ENCODE assay signal across 8 cellular contexts in the genomic region with DNA sequence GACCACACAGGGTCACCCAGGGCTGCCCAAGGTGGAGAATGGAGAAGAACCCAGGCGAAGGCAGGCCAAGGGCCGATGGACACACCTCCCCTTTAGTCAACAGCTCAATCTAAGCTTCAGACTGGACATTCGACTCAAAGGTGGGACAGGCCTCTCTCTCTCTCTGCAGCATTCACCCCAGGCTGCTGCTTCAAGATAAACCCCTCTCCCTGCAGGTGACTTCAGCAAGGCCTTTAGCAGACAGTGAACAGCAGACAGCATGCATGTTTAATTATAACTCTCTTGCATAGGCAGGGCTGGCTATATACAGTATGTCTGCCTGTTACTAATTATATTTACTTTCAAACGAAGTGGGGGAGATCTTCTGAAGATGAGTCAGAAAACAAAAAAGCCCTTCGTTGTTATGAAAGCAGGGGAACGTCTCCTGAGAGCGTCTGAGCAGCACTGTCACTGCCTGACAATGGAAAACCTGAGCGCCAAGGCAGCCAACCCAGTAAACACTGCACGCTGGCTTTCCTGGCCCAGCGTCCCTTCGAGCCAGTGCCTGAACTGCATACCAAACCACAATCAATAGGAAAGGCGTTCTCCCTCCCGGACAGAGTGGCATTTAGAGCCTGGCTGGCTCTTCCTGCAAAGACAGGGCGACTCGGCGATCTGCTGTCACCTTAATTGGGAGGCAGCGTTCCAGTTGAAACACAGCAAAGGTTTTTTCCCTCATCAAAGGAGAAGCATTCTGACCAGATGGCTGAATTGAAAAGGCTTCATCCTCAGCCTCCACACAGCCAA. TPM values are rescaled to one million over a fixed set of nuclear protein-coding genes. Genes with fewer than 3 reads are reported as not detected.
A peak's percentile ranks its signal among the peaks of the same experiment; 100 is the strongest.
DNase-seq lines count a peak whose midpoint lies in the region; ATAC-seq, FAIRE-seq and TF ChIP-seq lines count a peak whose summit lies in the region.

No MANE protein-coding gene starts in this region.

- H3K27ac ChIP-seq in CD8-positive, alpha-beta T cell (ENCODE audit: low read depth, low read length): no peak overlapping the region
- H3K27ac ChIP-seq in ascending aorta (peak overlapping the region; percentile 94 to 98), kidney (ENCODE audit: low read depth in 2 of 2, low read length in 2 of 2) (peak overlapping the region; percentile 84 to 97)

- H3K36me3 ChIP-seq in CD8-positive, alpha-beta T cell (ENCODE audit: insufficient read depth, low read length): no peaks in the 10 kb centered on the region
- H3K36me3 ChIP-seq in ascending aorta: no peaks in the 10 kb centered on the region
- H3K36me3 ChIP-seq in kidney (ENCODE audit: control insufficient read depth in 1 of 2, insufficient read depth in 2 of 2, low read length in 2 of 2): no peaks in the 10 kb centered on the region

- CTCF ChIA-PET in CD8-positive, alpha-beta T cell (lab: Charles Lee): interaction anchor here (0.8 to 1.8 kb wide), 2 partner anchors 476 to 575 kb away, joined by 3 to 6 read pairs; no protein-coding TSS in a partner anchor

- intact Hi-C loops in CD8-positive, alpha-beta T cell (cut with DNase I, micrococcal nuclease): loop anchor here in 1 of 2 experiments (10.0 kb wide), 1 partner anchor 150 kb away; no protein-coding TSS in a partner anchor
- intact Hi-C loops in ascending aorta (cut with DNase I): loop anchor here (1.0 to 2.0 kb wide), 5 partner anchors 77 to 540 kb away; no protein-coding TSS in a partner anchor
- intact Hi-C loops in kidney (cut with DNase I): loop anchor here (5.0 to 10.0 kb wide), 2 partner anchors 100 to 157 kb away; no protein-coding TSS in a partner anchor

- H3K27ac Mint-ChIP-seq in CD8-positive, alpha-beta T cell: peak overlapping the region; percentile 57

- no peaks in the 10 kb centered on the region for H3K36me3 Mint-ChIP-seq in CD8-positive, alpha-beta T cell

- H3K9ac ChIP-seq in kidney (ENCODE audit: low read length in 2 of 2): peak overlapping the region; percentile 35 to 74

- H3K4me1 Mint-ChIP-seq in CD8-positive, alpha-beta T cell (ENCODE audit: low read depth): peaks cover 15% of the 10 kb centered on the region

- H3K4me3 ChIP-seq in CD8-positive, alpha-beta T cell (ENCODE audit: low read depth, low read length): no peak overlapping the region
- H3K4me3 ChIP-seq in ascending aorta: peak overlapping the region; percentile 32 to 49
- H3K4me3 ChIP-seq in kidney (ENCODE audit: low read length in 2 of 2): peak overlapping the region in 1 of 2 donors; percentile 11

- POLR2A ChIA-PET in CD8-positive, alpha-beta T cell (lab: Charles Lee): interaction anchor here (1.0 kb wide), 1 partner anchor 9 kb away, joined by 3 read pairs; no protein-coding TSS in a partner anchor

- no peaks in the 10 kb centered on the region for H3K9me3 Mint-ChIP-seq in CD8-positive, alpha-beta T cell

- H3K27me3 ChIP-seq in CD8-positive, alpha-beta T cell (ENCODE audit: insufficient read depth, low read length): no peaks in the 10 kb centered on the region
- H3K27me3 ChIP-seq in ascending aorta: no peaks in the 10 kb centered on the region

- no peaks in the 10 kb centered on the region for H3K4me1 ChIP-seq in CD8-positive, alpha-beta T cell (ENCODE audit: insufficient read depth, low read length)
- H3K4me1 ChIP-seq in ascending aorta (peaks cover 19 to 69% of the 10 kb centered on the region in 2 donors), kidney (ENCODE audit: control insufficient read depth in 1 of 2, insufficient read depth in 1 of 2, low read depth in 1 of 2, low read length in 2 of 2) (peaks cover 61 to 72% of the 10 kb centered on the region in 2 donors)

- no peak for FAIRE-seq in kidney (lab: Jason Lieb, UNC)

- peak overlapping the region; percentile 63 for H3K4me3 Mint-ChIP-seq in CD8-positive, alpha-beta T cell

- H3K9me3 ChIP-seq in CD8-positive, alpha-beta T cell (ENCODE audit: low read length): no peaks in the 10 kb centered on the region
- H3K9me3 ChIP-seq in ascending aorta: no peaks in the 10 kb centered on the region
- H3K9me3 ChIP-seq in kidney (ENCODE audit: control insufficient read depth in 1 of 2, low read length in 2 of 2): no peaks in the 10 kb centered on the region

- no peak for TF ChIP-seq CTCF in CD8-positive, alpha-beta T cell (IDR thresholded peaks at IDR 0.05)
- TF ChIP-seq CTCF in GM20000 (IDR thresholded peaks at IDR 0.05; ENCODE audit: extremely low read depth, missing control alignments): no peak
- no peak for TF ChIP-seq CTCF in ascending aorta (IDR thresholded peaks at IDR 0.05)
- no peak for TF ChIP-seq CTCF in kidney (IDR thresholded peaks at IDR 0.05; ENCODE audit: borderline replicate concordance, extremely low read depth, insufficient read depth)

- H3K27me3 Mint-ChIP-seq in CD8-positive, alpha-beta T cell (ENCODE audit: low read depth): no peaks in the 10 kb centered on the region

- peak in 2 of 7 experiments; percentile 20 to 33 for DNase-seq in CD8-positive, alpha-beta T cell
- DNase-seq in GM20000 (ENCODE audit: low spot score) (peak; percentile 58), SIG-M5 treated with dmso at 0.1 percent for 504 hours (lab: John Stamatoyannopoulos, UW; ENCODE audit: unreplicated experiment) (peak; percentile 93), ascending aorta (ENCODE audit: low spot score in 2 of 2) (no peak), kidney (peak; percentile 67), HuH-7.5 (ENCODE audit: low spot score) (no peak)
- peak; percentile 39 to 44 for DNase-seq in stimulated activated CD4-positive, alpha-beta T cell treated with anti-CD3 and anti-CD28 coated beads, Interleukin-1b, Interleukin-23, amount 100 ng/mL, for 4 hours (ENCODE audit: low read depth in 2 of 2)

- peak; percentile 63 for ATAC-seq in CD8-positive, alpha-beta T cell
- peak; percentile 27 for ATAC-seq in HG03575 (IDR thresholded peaks at IDR 0.05; ENCODE audit: extremely low read depth, insufficient number of reproducible peaks, low FRiP score, unreplicated experiment)

RNA-seq across cellular contexts. Expression of a gene that starts 54.1 kb away (rescaled TPM):
- total RNA-seq in CD8-positive, alpha-beta T cell: 100 to 1,000 TPM; 165 to 166 TPM
- total RNA-seq in ascending aorta (25.3 TPM), kidney (102 TPM)
- 96.4 TPM for polyA plus RNA-seq in kidney (ENCODE audit: insufficient read depth, low read depth, low replicate concordance)

Comparison
In these comparisons a context has a peak if more than half of its experiments do, and no peak if none do; other contexts are left out.
1. DNase-seq: peak in GM20000 (single experiment), SIG-M5 treated with dmso at 0.1 percent for 504 hours (single experiment), kidney (single experiment) and stimulated activated CD4-positive, alpha-beta T cell treated with anti-CD3 and anti-CD28 coated beads, Interleukin-1b, Interleukin-23, amount 100 ng/mL, for 4 hours (2 of 2); none in ascending aorta (0 of 2) and HuH-7.5 (single experiment).